ENCODE assay signal across 16 cellular contexts in the genomic region with DNA sequence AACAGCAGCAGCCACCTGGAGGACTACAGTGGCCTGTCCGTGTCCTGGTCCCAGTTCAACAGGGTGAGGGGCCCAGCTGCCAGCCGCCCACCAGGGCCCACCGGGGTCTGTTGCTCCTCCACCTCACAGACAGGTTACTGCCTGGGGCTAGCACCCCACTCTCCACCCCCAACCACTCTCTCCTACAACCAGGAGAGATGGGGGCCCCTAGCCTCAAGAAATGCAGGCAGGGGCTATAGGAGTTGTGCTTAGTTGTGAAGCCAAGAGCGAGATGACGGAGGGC.
"Had no signal": no experiment of that assay in that cellular context is flagged by ENCODE, and none has a peak within 500 bp of the region (broad histone marks: within the 10 kb centered on the region; RNA-seq: fewer than 3 reads in every experiment).

No MANE protein-coding gene starts in this region.

- H3K27ac Mint-ChIP-seq: progenitor cell of endocrine pancreas, type B pancreatic cell had no signal

- H3K36me3 ChIP-seq: breast epithelium had no signal

- H3K4me3 Mint-ChIP-seq: activated CD8-positive, alpha-beta memory T cell treated with anti-CD3 and anti-CD28 coated beads, Interleukin-2, amount 10 ng/mL, durations not matched to agents 7 days and 5 days; neural crest cell; type B pancreatic cell had no signal

- H3K9me3 ChIP-seq: breast epithelium, SK-N-SH, suprapubic skin had no signal

- H3K36me3 Mint-ChIP-seq: type B pancreatic cell had no signal

- H3K9me3 Mint-ChIP-seq: neural crest cell, T-cell, type B pancreatic cell had no signal

- DNase-seq: activated CD8-positive, alpha-beta memory T cell treated with anti-CD3 and anti-CD28 coated beads, Interleukin-2, amount 10 ng/mL, durations not matched to agents 7 days and 5 days; activated gamma-delta T cell; activated T-cell treated with anti-CD3 and anti-CD28 coated beads, Interleukin-2, amount 50 U/mL, for 1 hour; dermis blood vessel endothelial cell; foreskin fibroblast; left ventricle myocardium superior; SK-N-SH; stimulated activated naive CD8-positive, alpha-beta T cell treated with anti-CD3 and anti-CD28 coated beads, Interleukin-15, Interleukin-2, amounts not matched to agents 100 U/mL and 50 U/mL, for 24 hours had no signal

- FAIRE-seq: astrocyte had no signal

- H3K27me3 ChIP-seq: breast epithelium, suprapubic skin had no signal

- H3K27ac ChIP-seq: breast epithelium, suprapubic skin had no signal

- H3K9ac ChIP-seq: SK-N-SH had no signal

- H3K4me3 ChIP-seq: breast epithelium, suprapubic skin had no signal

- H3K4me2 ChIP-seq: SK-N-SH had no signal

- ATAC-seq: activated CD4-positive, CD25-positive, alpha-beta regulatory T cell treated with anti-CD3 and anti-CD28 coated beads, Interleukin-2, amount 50 U/mL, for 24 hours; stimulated activated naive CD8-positive, alpha-beta T cell treated with anti-CD3 and anti-CD28 coated beads, Interleukin-15, Interleukin-2, amounts not matched to agents 100 U/mL and 50 U/mL, for 24 hours had no signal

- H3K27me3 Mint-ChIP-seq: activated CD8-positive, alpha-beta memory T cell treated with anti-CD3 and anti-CD28 coated beads, Interleukin-2, amount 10 ng/mL, durations not matched to agents 7 days and 5 days; T-cell had no signal
